In genomic region chr9:80678906-80679305, GRCh38 we compare ENCODE assay signal across 31 cellular contexts.
"Had no signal": no experiment of that assay in that cellular context is flagged by ENCODE, and none has a peak within 500 bp of the region (broad histone marks: within the 10 kb centered on the region; RNA-seq: fewer than 3 reads in every experiment).

No MANE protein-coding gene starts in this region.

- H3K27ac Mint-ChIP-seq: activated CD8-positive, alpha-beta T cell treated with anti-CD3 and anti-CD28 coated beads for 36 hours; activated naive CD4-positive, alpha-beta T cell treated with anti-CD3 and anti-CD28 coated beads for 36 hours; activated naive CD4-positive, alpha-beta T cell treated with anti-CD3 and anti-CD28 coated beads, Interleukin-2, amount 50 U/mL, for 24 hours; activated naive CD8-positive, alpha-beta T cell treated with anti-CD3 and anti-CD28 coated beads for 36 hours; activated naive CD8-positive, alpha-beta T cell treated with anti-CD3 and anti-CD28 coated beads, Interleukin-2, amount 50 U/mL, for 24 hours; activated T-helper 17 cell treated with anti-CD3 and anti-CD28 coated beads, Interleukin-2, amount 50 U/mL, for 72 hours; brain; effector memory CD8-positive, alpha-beta T cell had no signal

- DNase-seq: activated CD4-positive, alpha-beta T cell treated with anti-CD3 and anti-CD28 coated beads for 4 hours; activated CD4-positive, alpha-beta T cell treated with anti-CD3 and anti-CD28 coated beads, Interleukin-2, amount 50 U/mL, for 1 hour; activated CD4-positive, alpha-beta T cell treated with anti-CD3 and anti-CD28 coated beads, Interleukin-2, amount 50 U/mL, for 48 hours; activated CD4-positive, CD25-positive, alpha-beta regulatory T cell; activated CD4-positive, CD25-positive, alpha-beta regulatory T cell treated with anti-CD3 and anti-CD28 coated beads, Interleukin-2, amount 50 U/mL, for 72 hours; activated CD8-positive, alpha-beta memory T cell treated with anti-CD3 and anti-CD28 coated beads for 24 hours; activated CD8-positive, alpha-beta T cell treated with anti-CD3 and anti-CD28 coated beads for 36 hours; activated effector memory CD4-positive, alpha-beta T cell treated with anti-CD3 and anti-CD28 coated beads, Interleukin-2, amount 50 U/mL, for 16 hours; activated naive CD4-positive, alpha-beta T cell treated with anti-CD3 and anti-CD28 coated beads for 36 hours; activated naive CD8-positive, alpha-beta T cell treated with anti-CD3 and anti-CD28 coated beads for 36 hours; activated naive CD8-positive, alpha-beta T cell treated with anti-CD3 and anti-CD28 coated beads, Interleukin-2, amount 50 U/mL, for 24 hours; activated T-cell treated with anti-CD3 and anti-CD28 coated beads, Interleukin-2, amount 50 U/mL, for 4 hours; adrenal gland; amygdala; aorta; cortex of kidney; dermis blood vessel endothelial cell; effector CD4-positive, alpha-beta T cell; effector memory CD8-positive, alpha-beta T cell; foreskin fibroblast; gastrocnemius medialis; glutamatergic neuron; heart left ventricle; T-helper 2 cell had no signal

- H3K4me3 ChIP-seq: adrenal gland, breast epithelium, gastrocnemius medialis, heart left ventricle had no signal

- H3K27me3 ChIP-seq: adrenal gland, breast epithelium, gastrocnemius medialis, heart left ventricle had no signal

- H3K4me3 Mint-ChIP-seq: activated CD8-positive, alpha-beta T cell treated with anti-CD3 and anti-CD28 coated beads for 36 hours; activated naive CD4-positive, alpha-beta T cell treated with anti-CD3 and anti-CD28 coated beads for 36 hours; activated naive CD4-positive, alpha-beta T cell treated with anti-CD3 and anti-CD28 coated beads, Interleukin-2, amount 50 U/mL, for 24 hours; activated naive CD8-positive, alpha-beta T cell treated with anti-CD3 and anti-CD28 coated beads for 36 hours; activated naive CD8-positive, alpha-beta T cell treated with anti-CD3 and anti-CD28 coated beads, Interleukin-2, amount 50 U/mL, for 24 hours; activated T-cell treated with anti-CD3 and anti-CD28 coated beads, Interleukin-2, amount 50 U/mL, for 4 hours; activated T-helper 17 cell treated with anti-CD3 and anti-CD28 coated beads, Interleukin-2, amount 50 U/mL, for 72 hours; brain; central memory CD8-positive, alpha-beta T cell; effector memory CD8-positive, alpha-beta T cell had no signal

- H3K4me1 Mint-ChIP-seq: activated naive CD4-positive, alpha-beta T cell treated with anti-CD3 and anti-CD28 coated beads, Interleukin-2, amount 50 U/mL, for 24 hours; activated naive CD8-positive, alpha-beta T cell treated with anti-CD3 and anti-CD28 coated beads for 36 hours; activated naive CD8-positive, alpha-beta T cell treated with anti-CD3 and anti-CD28 coated beads, Interleukin-2, amount 50 U/mL, for 24 hours; activated T-helper 17 cell treated with anti-CD3 and anti-CD28 coated beads, Interleukin-2, amount 50 U/mL, for 72 hours; brain; central memory CD8-positive, alpha-beta T cell had no signal

- H3K9me3 Mint-ChIP-seq: activated naive CD4-positive, alpha-beta T cell treated with anti-CD3 and anti-CD28 coated beads for 36 hours; activated naive CD4-positive, alpha-beta T cell treated with anti-CD3 and anti-CD28 coated beads, Interleukin-2, amount 50 U/mL, for 24 hours; brain had no signal

- H3K4me1 ChIP-seq: adrenal gland, breast epithelium, gastrocnemius medialis, heart left ventricle had no signal

- H3K27me3 Mint-ChIP-seq: activated CD8-positive, alpha-beta T cell treated with anti-CD3 and anti-CD28 coated beads for 36 hours; activated naive CD4-positive, alpha-beta T cell treated with anti-CD3 and anti-CD28 coated beads, Interleukin-2, amount 50 U/mL, for 24 hours; activated naive CD8-positive, alpha-beta T cell treated with anti-CD3 and anti-CD28 coated beads for 36 hours; activated naive CD8-positive, alpha-beta T cell treated with anti-CD3 and anti-CD28 coated beads, Interleukin-2, amount 50 U/mL, for 24 hours; activated T-helper 17 cell treated with anti-CD3 and anti-CD28 coated beads, Interleukin-2, amount 50 U/mL, for 72 hours; central memory CD8-positive, alpha-beta T cell; effector memory CD8-positive, alpha-beta T cell had no signal

- H3K27ac ChIP-seq: adrenal gland, breast epithelium, gastrocnemius medialis, heart left ventricle had no signal

- H3K36me3 Mint-ChIP-seq: activated naive CD4-positive, alpha-beta T cell treated with anti-CD3 and anti-CD28 coated beads, Interleukin-2, amount 50 U/mL, for 24 hours; activated naive CD8-positive, alpha-beta T cell treated with anti-CD3 and anti-CD28 coated beads for 36 hours; brain had no signal

- H3K9me3 ChIP-seq: adrenal gland, breast epithelium, gastrocnemius medialis, heart left ventricle had no signal

- FAIRE-seq: colon had no signal

- ATAC-seq: activated CD8-positive, alpha-beta T cell treated with anti-CD3 and anti-CD28 coated beads for 36 hours; activated naive CD8-positive, alpha-beta T cell treated with anti-CD3 and anti-CD28 coated beads, Interleukin-2, amount 50 U/mL, for 24 hours; activated T-cell treated with anti-CD3 and anti-CD28 coated beads, Interleukin-2, amount 50 U/mL, for 4 hours; activated T-helper 17 cell treated with anti-CD3 and anti-CD28 coated beads, Interleukin-2, amount 50 U/mL, for 72 hours; effector memory CD8-positive, alpha-beta T cell; esophagus mucosa; gastrocnemius medialis; heart left ventricle had no signal

- H3K36me3 ChIP-seq: adrenal gland, breast epithelium, gastrocnemius medialis, heart left ventricle had no signal
